Comparison of ENCODE assay signal across 16 cellular contexts in genomic region chr1:236948996-236949395, GRCh38. TPM values are rescaled to one million over a fixed set of nuclear protein-coding genes. Genes with fewer than 3 reads are reported as not detected.
DNase-seq lines count a peak whose midpoint lies in the region.
"Had no signal": no experiment of that assay in that cellular context is flagged by ENCODE, and none has a peak within 500 bp of the region (broad histone marks: within the 10 kb centered on the region; RNA-seq: fewer than 3 reads in every experiment).

No MANE protein-coding gene starts in this region.

- DNase-seq in DMS 273 (lab: John Stamatoyannopoulos, UW; ENCODE audit: unreplicated experiment) (peak; percentile 30), DMS 273 treated with DMSO at 0.1 percent for 48 hours (lab: John Stamatoyannopoulos, UW) (no peak), cerebellar cortex (ENCODE audit: low spot score) (peak; percentile 51), retina (peak; percentile 14), HuH-7 (ENCODE audit: low spot score) (no peak), ureter (ENCODE audit: low spot score) (no peak)
- DNase-seq: AML-193; Caco-2; Calu3; CD4-positive, alpha-beta T cell; CD8-positive, alpha-beta T cell; DMS79 treated with DMSO at 0.1 percent for 48 hours; GDM1 had no signal

RNA-seq across cellular contexts. Expression of gene MT1HL1, which starts 55.2 kb away (rescaled TPM):
- total RNA-seq in ureter: not detected
- total RNA-seq: A172; B cell; Caco-2; Calu3; CD4-positive, alpha-beta T cell; CD8-positive, alpha-beta T cell; GM12878 had no signal

Comparison
In these comparisons a context has a peak if more than half of its experiments do, and no peak if none do; other contexts are left out.
1. DNase-seq: peak in DMS 273 (single experiment), cerebellar cortex (single experiment) and retina (single experiment); none in DMS 273 treated with DMSO at 0.1 percent for 48 hours (single experiment), HuH-7 (single experiment) and ureter (single experiment).